22 cellular contexts compared by ENCODE assay signal in the genomic region with DNA sequence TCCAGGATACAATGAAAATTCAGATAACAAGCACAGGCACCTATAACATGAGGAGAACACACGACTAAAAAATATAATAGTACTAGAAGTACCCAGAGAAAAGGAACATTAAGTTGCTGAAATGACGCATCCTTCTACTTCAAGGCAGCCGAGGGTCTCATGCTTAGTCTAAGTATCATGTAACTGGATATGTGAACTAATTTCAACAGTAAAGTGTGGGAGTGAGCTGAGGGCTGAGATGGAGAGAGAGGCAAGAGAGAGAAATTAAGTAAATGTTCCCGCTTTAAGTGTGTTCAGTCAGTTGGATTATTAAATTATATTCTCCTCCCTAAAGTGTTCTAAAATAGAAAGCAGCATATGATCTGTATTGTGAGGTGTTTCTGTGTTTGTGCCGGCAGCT.
A peak's percentile ranks its signal among the peaks of the same experiment; 100 is the strongest.
DNase-seq lines count a peak whose midpoint lies in the region; ATAC-seq and TF ChIP-seq lines count a peak whose summit lies in the region.
"Had no signal": no experiment of that assay in that cellular context is flagged by ENCODE, and none has a peak within 500 bp of the region (broad histone marks: within the 10 kb centered on the region; RNA-seq: fewer than 3 reads in every experiment).

No MANE protein-coding gene starts in this region.

- no peak for DNase-seq in activated CD4-positive, alpha-beta T cell treated with anti-CD3 and anti-CD28 coated beads, Interleukin-2, amount 10 ng/mL, durations not matched to agents 24 days and 14 days
- DNase-seq in activated CD4-positive, alpha-beta T cell treated with anti-CD3 and anti-CD28 coated beads, Interleukin-2, amount 50 U/mL, for 4 hours = no peak
- DNase-seq in stimulated activated naive CD8-positive, alpha-beta T cell treated with anti-CD3 and anti-CD28 coated beads, Interleukin-15, amount 100 ng/mL, for 72 hours = no peak
- DNase-seq in activated naive CD8-positive, alpha-beta T cell treated with anti-CD3 and anti-CD28 coated beads, Interleukin-2, amount 50 U/mL, for 24 hours = no peak
- DNase-seq in A673 (ENCODE audit: low spot score) (no peak), OCI-M2 (lab: John Stamatoyannopoulos, UW; ENCODE audit: unreplicated experiment) (no peak)
- DNase-seq: C1 segment of cervical spinal cord; Caco-2; DMS153; GM23248; HCEC 1CT; IMR-90; Karpas-422; MG63; NCI-H1105; NCI-H1694; NCI-H446 treated with DMSO at 0.1 percent for 48 hours; NK-92 treated with Interleukin-12 subunit alpha and Interleukin-12 subunit beta, amount 100 ng/mL, for 24 hours; RPMI8226 had no signal

- CTCF ChIA-PET in A673 (lab: Charles Lee) = no interaction called here

- peak overlapping the region; percentile 55 for H3K27ac Mint-ChIP-seq in activated CD4-positive, alpha-beta T cell treated with anti-CD3 and anti-CD28 coated beads, Interleukin-2, amount 10 ng/mL, durations not matched to agents 24 days and 14 days
- H3K27ac Mint-ChIP-seq in stimulated activated naive CD8-positive, alpha-beta T cell treated with anti-CD3 and anti-CD28 coated beads, Interleukin-15, Interleukin-2, amounts not matched to agents 100 ng/mL and 50 ng/mL, for 24 hours = peak overlapping the region; percentile 15
- peak overlapping the region in 1 of 2 donors; percentile 4 for H3K27ac Mint-ChIP-seq in stimulated activated naive CD8-positive, alpha-beta T cell treated with anti-CD3 and anti-CD28 coated beads, Interleukin-15, amount 100 ng/mL, for 72 hours
- peak overlapping the region; percentile 1 for H3K27ac Mint-ChIP-seq in activated naive CD8-positive, alpha-beta T cell treated with anti-CD3 and anti-CD28 coated beads, Interleukin-2, amount 50 U/mL, for 24 hours

- H3K4me1 Mint-ChIP-seq in activated CD4-positive, alpha-beta T cell treated with anti-CD3 and anti-CD28 coated beads, Interleukin-2, amount 10 ng/mL, durations not matched to agents 24 days and 14 days = peaks cover 67% of the 10 kb centered on the region
- H3K4me1 Mint-ChIP-seq in stimulated activated naive CD8-positive, alpha-beta T cell treated with anti-CD3 and anti-CD28 coated beads, Interleukin-15, Interleukin-2, amounts not matched to agents 100 ng/mL and 50 ng/mL, for 24 hours (ENCODE audit: low read depth) = peaks cover 57% of the 10 kb centered on the region
- peaks cover 62% of the 10 kb centered on the region for H3K4me1 Mint-ChIP-seq in stimulated activated naive CD8-positive, alpha-beta T cell treated with anti-CD3 and anti-CD28 coated beads, Interleukin-15, amount 100 ng/mL, for 72 hours
- H3K4me1 Mint-ChIP-seq in activated naive CD8-positive, alpha-beta T cell treated with anti-CD3 and anti-CD28 coated beads, Interleukin-2, amount 50 U/mL, for 24 hours = peaks cover 49% of the 10 kb centered on the region

- H3K4me3 Mint-ChIP-seq in activated CD4-positive, alpha-beta T cell treated with anti-CD3 and anti-CD28 coated beads, Interleukin-2, amount 10 ng/mL, durations not matched to agents 24 days and 14 days = peak overlapping the region; percentile 11
- no peak overlapping the region for H3K4me3 Mint-ChIP-seq in stimulated activated naive CD8-positive, alpha-beta T cell treated with anti-CD3 and anti-CD28 coated beads, Interleukin-15, Interleukin-2, amounts not matched to agents 100 ng/mL and 50 ng/mL, for 24 hours
- H3K4me3 Mint-ChIP-seq in stimulated activated naive CD8-positive, alpha-beta T cell treated with anti-CD3 and anti-CD28 coated beads, Interleukin-15, amount 100 ng/mL, for 72 hours = no peak overlapping the region
- no peak overlapping the region for H3K4me3 Mint-ChIP-seq in activated naive CD8-positive, alpha-beta T cell treated with anti-CD3 and anti-CD28 coated beads, Interleukin-2, amount 50 U/mL, for 24 hours

- no peaks in the 10 kb centered on the region for H3K36me3 ChIP-seq in A673 (ENCODE audit: insufficient read depth, low read length, poor library complexity, severe bottlenecking)
- H3K36me3 ChIP-seq: MG63 had no signal

- H3K9me3 ChIP-seq in A673 (ENCODE audit: low read depth, low read length, poor library complexity, severe bottlenecking) = no peaks in the 10 kb centered on the region
- H3K9me3 ChIP-seq: A549, Caco-2, MG63 had no signal

- H3K4me1 ChIP-seq in A673 (ENCODE audit: insufficient read depth, low read length, poor library complexity, severe bottlenecking) = no peaks in the 10 kb centered on the region
- H3K4me1 ChIP-seq: A549 had no signal

- peaks cover 64% of the 10 kb centered on the region for H3K36me3 Mint-ChIP-seq in activated CD4-positive, alpha-beta T cell treated with anti-CD3 and anti-CD28 coated beads, Interleukin-2, amount 10 ng/mL, durations not matched to agents 24 days and 14 days (ENCODE audit: low read depth)
- H3K36me3 Mint-ChIP-seq in stimulated activated naive CD8-positive, alpha-beta T cell treated with anti-CD3 and anti-CD28 coated beads, Interleukin-15, Interleukin-2, amounts not matched to agents 100 ng/mL and 50 ng/mL, for 24 hours (ENCODE audit: low read depth) = peaks cover 41% of the 10 kb centered on the region
- H3K36me3 Mint-ChIP-seq in activated naive CD8-positive, alpha-beta T cell treated with anti-CD3 and anti-CD28 coated beads, Interleukin-2, amount 50 U/mL, for 24 hours (ENCODE audit: low read depth) = peaks cover 29% of the 10 kb centered on the region

- BruUV-seq in A673 (replicated peaks; lab: Mats Ljungman, UMichigan) = no TSS peak

- no peak for ATAC-seq in stimulated activated naive CD8-positive, alpha-beta T cell treated with anti-CD3 and anti-CD28 coated beads, Interleukin-15, amount 100 ng/mL, for 72 hours
- ATAC-seq in activated naive CD8-positive, alpha-beta T cell treated with anti-CD3 and anti-CD28 coated beads, Interleukin-2, amount 50 U/mL, for 24 hours = no peak
- no peak for ATAC-seq in HG03095 (IDR thresholded peaks at IDR 0.05; ENCODE audit: unreplicated experiment)
- ATAC-seq: A549 had no signal

- H3K27ac ChIP-seq in A673 (ENCODE audit: low read depth, low read length, poor library complexity, severe bottlenecking) = no peak overlapping the region
- H3K27ac ChIP-seq: A549, GM23248 had no signal

- no peaks in the 10 kb centered on the region for H3K9me3 Mint-ChIP-seq in activated CD4-positive, alpha-beta T cell treated with anti-CD3 and anti-CD28 coated beads, Interleukin-2, amount 10 ng/mL, durations not matched to agents 24 days and 14 days
- H3K9me3 Mint-ChIP-seq in stimulated activated naive CD8-positive, alpha-beta T cell treated with anti-CD3 and anti-CD28 coated beads, Interleukin-15, Interleukin-2, amounts not matched to agents 100 ng/mL and 50 ng/mL, for 24 hours = no peaks in the 10 kb centered on the region
- H3K9me3 Mint-ChIP-seq in stimulated activated naive CD8-positive, alpha-beta T cell treated with anti-CD3 and anti-CD28 coated beads, Interleukin-15, amount 100 ng/mL, for 72 hours = no peaks in the 10 kb centered on the region
- H3K9me3 Mint-ChIP-seq in activated naive CD8-positive, alpha-beta T cell treated with anti-CD3 and anti-CD28 coated beads, Interleukin-2, amount 50 U/mL, for 24 hours = no peaks in the 10 kb centered on the region

- intact Hi-C loops in activated CD4-positive, alpha-beta T cell treated with anti-CD3 and anti-CD28 coated beads, Interleukin-2, amount 10 ng/mL, durations not matched to agents 24 days and 14 days (cut with micrococcal nuclease) = no loop called here
- intact Hi-C loops in A673 (cut with micrococcal nuclease; ENCODE audit: unreplicated experiment) = no loop called here

- no peaks in the 10 kb centered on the region for H3K27me3 Mint-ChIP-seq in activated CD4-positive, alpha-beta T cell treated with anti-CD3 and anti-CD28 coated beads, Interleukin-2, amount 10 ng/mL, durations not matched to agents 24 days and 14 days
- H3K27me3 Mint-ChIP-seq in stimulated activated naive CD8-positive, alpha-beta T cell treated with anti-CD3 and anti-CD28 coated beads, Interleukin-15, Interleukin-2, amounts not matched to agents 100 ng/mL and 50 ng/mL, for 24 hours = no peaks in the 10 kb centered on the region
- H3K27me3 Mint-ChIP-seq in stimulated activated naive CD8-positive, alpha-beta T cell treated with anti-CD3 and anti-CD28 coated beads, Interleukin-15, amount 100 ng/mL, for 72 hours = no peaks in the 10 kb centered on the region
- no peaks in the 10 kb centered on the region for H3K27me3 Mint-ChIP-seq in activated naive CD8-positive, alpha-beta T cell treated with anti-CD3 and anti-CD28 coated beads, Interleukin-2, amount 50 U/mL, for 24 hours

- H3K4me3 ChIP-seq in A673 (ENCODE audit: low read depth, low read length, poor library complexity, severe bottlenecking) = no peak overlapping the region
- H3K4me3 ChIP-seq: A549, GM23248, MG63 had no signal

- POLR2A ChIA-PET in A673 (lab: Charles Lee; ENCODE audit: low non-redundant PET) = no interaction called here

- H3K27me3 ChIP-seq in A673 (replicated peaks; ENCODE audit: insufficient read depth, low read depth, low read length, poor library complexity) = no peaks in the 10 kb centered on the region
- H3K27me3 ChIP-seq: MG63 had no signal

- no peak for TF ChIP-seq CTCF in A673 (conservative IDR thresholded peaks at IDR 0.05; ENCODE audit: low read depth, low read length)
